In the genomic region with DNA sequence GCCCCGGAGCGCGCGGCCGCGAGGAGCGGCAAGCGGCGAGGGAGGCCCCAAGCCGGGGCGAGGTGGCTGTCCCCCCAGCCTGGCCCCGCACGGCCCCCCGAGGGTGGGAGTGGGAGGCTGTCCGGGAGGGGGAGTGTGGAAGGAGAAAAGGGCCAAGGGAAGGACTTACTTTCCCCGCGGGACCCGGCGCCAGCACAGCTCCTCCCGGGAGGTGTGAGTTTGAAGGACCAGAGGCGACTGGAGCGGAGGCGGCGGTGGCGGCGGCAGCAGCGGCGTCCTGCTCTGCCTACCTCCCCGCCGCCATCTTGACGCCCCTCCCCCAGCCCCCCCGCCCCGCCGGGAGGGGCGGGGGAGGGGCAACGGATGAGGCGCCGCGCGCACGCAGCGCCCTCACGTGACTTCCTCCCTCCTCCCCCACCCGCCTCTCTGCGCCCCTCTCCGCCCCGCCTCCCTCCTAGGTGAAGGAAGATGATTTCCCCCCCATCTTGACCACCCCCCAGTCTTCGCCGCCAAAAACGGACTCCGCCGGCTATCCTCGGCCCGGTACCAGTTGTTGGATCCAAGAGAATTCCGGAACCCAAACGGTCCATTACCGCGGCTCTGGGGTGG, we compare ENCODE assay signal across 8 cellular contexts. TPM values are rescaled to one million over a fixed set of nuclear protein-coding genes. Genes with fewer than 3 reads are reported as not detected.
A peak's percentile ranks its signal among the peaks of the same experiment; 100 is the strongest.
DNase-seq lines count a peak whose midpoint lies in the region; ATAC-seq, FAIRE-seq and TF ChIP-seq lines count a peak whose summit lies in the region.

A gene (minus strand): TSS at position 316 of the 609 bp plus-strand sequence. CDS start 14,406 bp downstream, outside the sequence.

- H3K9me3 Mint-ChIP-seq in nephron progenitor cell, result no peaks in the 10 kb centered on the region
- no peaks in the 10 kb centered on the region for H3K9me3 Mint-ChIP-seq in stimulated activated naive CD8-positive, alpha-beta T cell treated with anti-CD3 and anti-CD28 coated beads, Interleukin-15, amount 100 ng/mL, for 72 hours

- H3K9me3 ChIP-seq in Karpas-422 (ENCODE audit: low read length), result no peaks in the 10 kb centered on the region

- no peaks in the 10 kb centered on the region for H3K9me2 ChIP-seq in Karpas-422 (replicated peaks; ENCODE audit: insufficient read depth, low read length)

- no peaks in the 10 kb centered on the region for H3K36me3 Mint-ChIP-seq in nephron progenitor cell (ENCODE audit: low read depth)

- H3K4me3 ChIP-seq in Karpas-422 (ENCODE audit: low read length), result peak within 1 kb of the TSS; percentile 83
- peak within 1 kb of the TSS; percentile 89 for H3K4me3 ChIP-seq in fibroblast of pulmonary artery (replicated peaks; ENCODE audit: low read depth, low read length)

- H2AFZ ChIP-seq in Karpas-422 (ENCODE audit: low read length), result peak within 1 kb of the TSS; percentile 89

- H3K36me3 ChIP-seq in Karpas-422 (ENCODE audit: insufficient read depth, low read length), result peaks cover 2% of the 10 kb centered on the region

- ATAC-seq in GM21576 (IDR thresholded peaks at IDR 0.05; ENCODE audit: unreplicated experiment), result peak; percentile 29
- ATAC-seq in stimulated activated naive CD8-positive, alpha-beta T cell treated with anti-CD3 and anti-CD28 coated beads, Interleukin-15, amount 100 ng/mL, for 72 hours, result peak; percentile 52

- peaks cover 2% of the 10 kb centered on the region for H3K27me3 Mint-ChIP-seq in nephron progenitor cell (ENCODE audit: low read depth, poor library complexity)
- H3K27me3 Mint-ChIP-seq in stimulated activated naive CD8-positive, alpha-beta T cell treated with anti-CD3 and anti-CD28 coated beads, Interleukin-15, amount 100 ng/mL, for 72 hours, result no peaks in the 10 kb centered on the region

- TF ChIP-seq CTCF in fibroblast of pulmonary artery (IDR thresholded peaks at IDR 0.05; ENCODE audit: low read length, missing control alignments) (no peak), nephron progenitor cell (IDR thresholded peaks at IDR 0.05) (no peak)

- peak within 1 kb of the TSS; percentile 99 for H3K4me2 ChIP-seq in Karpas-422 (ENCODE audit: low read depth, low read length, poor library complexity, severe bottlenecking)

- peaks cover 21% of the 10 kb centered on the region for H3K4me1 Mint-ChIP-seq in nephron progenitor cell
- H3K4me1 Mint-ChIP-seq in stimulated activated naive CD8-positive, alpha-beta T cell treated with anti-CD3 and anti-CD28 coated beads, Interleukin-15, amount 100 ng/mL, for 72 hours, result peaks cover 11% of the 10 kb centered on the region

- peak within 1 kb of the TSS; percentile 99 for H3K27ac Mint-ChIP-seq in nephron progenitor cell
- H3K27ac Mint-ChIP-seq in stimulated activated naive CD8-positive, alpha-beta T cell treated with anti-CD3 and anti-CD28 coated beads, Interleukin-15, amount 100 ng/mL, for 72 hours, result peak within 1 kb of the TSS; percentile 99

- peaks cover 26% of the 10 kb centered on the region for H4K20me1 ChIP-seq in Karpas-422 (ENCODE audit: insufficient read depth, low read depth, low read length)

- DNase-seq in D341Med (ENCODE audit: low spot score) (peak; percentile 96), Karpas-422 (peak; percentile 96), RCC 7860 (ENCODE audit: low spot score) (peak; percentile 62), fibroblast of pulmonary artery (ENCODE audit: low read depth) (peak; percentile 89), nephron progenitor cell (peak; percentile 90)
- DNase-seq in activated T-helper 9 cell treated with anti-CD3 and anti-CD28 coated beads, Interleukin-2, amount 50 U/mL, for 16 hours (ENCODE audit: low read depth), result peak; percentile 86
- peak; percentile 88 to 91 for DNase-seq in stimulated activated naive CD8-positive, alpha-beta T cell treated with anti-CD3 and anti-CD28 coated beads, Interleukin-15, amount 100 ng/mL, for 72 hours

- H3K4me3 Mint-ChIP-seq in nephron progenitor cell, result peak within 1 kb of the TSS; percentile 93
- H3K4me3 Mint-ChIP-seq in stimulated activated naive CD8-positive, alpha-beta T cell treated with anti-CD3 and anti-CD28 coated beads, Interleukin-15, amount 100 ng/mL, for 72 hours, result peak within 1 kb of the TSS; percentile 96 to 98

- H3K9ac ChIP-seq in Karpas-422 (ENCODE audit: low read length), result peak within 1 kb of the TSS; percentile 99

- no peak for FAIRE-seq in RCC 7860 (lab: Jason Lieb, UNC)

- H3K27ac ChIP-seq in Karpas-422 (ENCODE audit: low read length), result peak within 1 kb of the TSS; percentile 93

- peaks cover 19% of the 10 kb centered on the region for H3K4me1 ChIP-seq in Karpas-422 (ENCODE audit: low read length)

- H3K79me2 ChIP-seq in Karpas-422 (ENCODE audit: low read length), result peaks cover 50% of the 10 kb centered on the region

- no peaks in the 10 kb centered on the region for H3K27me3 ChIP-seq in Karpas-422 (ENCODE audit: low read length)

RNA-seq across cellular contexts. Expression of the gene that starts here (rescaled TPM):
- total RNA-seq in Karpas-422 (2014; rRNA removed; shearing (Covaris generic); ENCODE audit: low replicate concordance), result 31.5 and 31.7 TPM in 2 replicates

Comparison
In these comparisons a context has a peak if more than half of its experiments do, and no peak if none do; other contexts are left out.
1. Peak in every context shown above with its lines: DNase-seq, ATAC-seq, H3K4me3 ChIP-seq and H3K27ac ChIP-seq.